ENCODE assay signal across 2 cellular contexts in genomic region chr3:50570508-50571279, GRCh38.
TF ChIP-seq lines count a peak whose summit lies in the region.

No MANE protein-coding gene starts in this region.

TF ChIP-seq in GM23338, 12 proteins besides CTCF, POLR2A, EP300 and RAD21:
- no peak for TF ChIP-seq REST (IDR thresholded peaks at IDR 0.05; ENCODE audit: unreplicated experiment)
- no peak for TF ChIP-seq EZH2phosphoT487 (IDR thresholded peaks at IDR 0.05; ENCODE audit: unreplicated experiment)
- TF ChIP-seq POLR2AphosphoS5 (IDR thresholded peaks at IDR 0.05; ENCODE audit: low read depth), result no peak
- no peak for TF ChIP-seq JUNB (IDR thresholded peaks at IDR 0.05; ENCODE audit: unreplicated experiment)
- TF ChIP-seq ZNF114 (CRISPR knock-in tag; IDR thresholded peaks at IDR 0.05), result no peak
TF ChIP-seq in GM23338: peak in this region for 0.

TF ChIP-seq in endothelial cell of umbilical vein, 7 proteins besides CTCF, POLR2A, EP300 and RAD21:
- TF ChIP-seq MYC (IDR thresholded peaks at IDR 0.05; ENCODE audit: low read depth, low read length) (no peak), FOS (IDR thresholded peaks at IDR 0.05; ENCODE audit: borderline replicate concordance, insufficient read depth, low read length) (no peak), GATA2 (IDR thresholded peaks at IDR 0.05; ENCODE audit: insufficient read depth, insufficient read length, low read depth, low read length) (no peak), MAX (IDR thresholded peaks at IDR 0.05; ENCODE audit: insufficient read depth, insufficient read length) (no peak), EZH2 (IDR thresholded peaks at IDR 0.05; ENCODE audit: borderline replicate concordance, low read depth, low read length, severe bottlenecking) (no peak), JUN (IDR thresholded peaks at IDR 0.05; ENCODE audit: borderline replicate concordance, insufficient read depth, insufficient read length, low read depth) (no peak), POLR2AphosphoS5 (IDR thresholded peaks at IDR 0.05; ENCODE audit: insufficient read depth, low read depth, low read length) (no peak)
